Comparison of ENCODE assay signal across 8 cellular contexts in genomic region chr3:152202976-152203626, GRCh38.
DNase-seq lines count a peak whose midpoint lies in the region; ATAC-seq lines count a peak whose summit lies in the region.

No MANE protein-coding gene starts in this region.

- DNase-seq in Ammon's horn (ENCODE audit: low spot score) (peak; percentile 30), SHP77 (lab: John Stamatoyannopoulos, UW) (peak; percentile 22 to 57), kidney tubule cell (ENCODE audit: low spot score) (peak; percentile 1), NCI-H2081 (lab: John Stamatoyannopoulos, UW) (no peak), NCI-H524 (lab: John Stamatoyannopoulos, UW) (no peak)
- DNase-seq in activated CD8-positive, alpha-beta memory T cell treated with anti-CD3 and anti-CD28 coated beads, Interleukin-2, amount 50 U/mL, for 4 hours, result no peak

- ATAC-seq in GM21447 (IDR thresholded peaks at IDR 0.05; ENCODE audit: unreplicated experiment), result peak; percentile 45
- no peak for ATAC-seq in HG03045 (IDR thresholded peaks at IDR 0.05; ENCODE audit: unreplicated experiment)

Comparison
In these comparisons a context has a peak if more than half of its experiments do, and no peak if none do; other contexts are left out.
1. DNase-seq: peak in Ammon's horn (single experiment), SHP77 (2 of 2) and kidney tubule cell (single experiment); none in NCI-H2081 (0 of 2), activated CD8-positive, alpha-beta memory T cell treated with anti-CD3 and anti-CD28 coated beads, Interleukin-2, amount 50 U/mL, for 4 hours (single experiment) and NCI-H524 (0 of 2).